10 cellular contexts compared by ENCODE assay signal in the genomic region with DNA sequence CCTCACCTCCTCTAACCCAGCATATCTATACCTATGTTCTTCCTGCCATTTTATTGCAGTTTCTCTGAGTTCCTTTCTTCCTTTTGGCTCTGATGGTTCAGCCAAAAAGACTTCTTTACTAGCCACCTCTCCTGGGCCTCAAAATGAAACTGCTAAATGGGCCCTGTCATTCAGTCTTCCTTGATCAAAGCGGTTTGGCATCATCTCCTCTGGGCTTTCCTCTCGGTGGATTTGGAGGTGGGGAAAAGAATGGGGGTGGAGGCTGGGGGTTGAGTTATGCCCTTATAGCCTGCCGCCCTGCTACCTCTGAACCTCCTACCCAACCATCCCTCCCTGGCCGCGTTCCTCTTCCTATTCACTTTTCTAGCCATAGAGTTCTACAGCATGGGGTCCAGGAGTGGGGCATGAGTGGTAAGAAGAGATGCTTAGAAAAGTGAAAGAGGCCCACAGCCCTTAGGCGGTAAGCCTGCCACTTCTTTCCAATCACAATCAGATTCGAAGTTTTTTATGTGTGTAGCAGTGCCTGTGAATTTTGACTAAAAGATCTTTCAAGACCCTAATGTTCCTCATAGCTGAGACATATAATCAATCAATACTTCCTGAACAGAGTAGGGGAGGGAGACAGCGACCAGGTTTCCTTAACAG. TPM values are rescaled to one million over a fixed set of nuclear protein-coding genes. Genes with fewer than 3 reads are reported as not detected.
DNase-seq lines count a peak whose midpoint lies in the region; TF ChIP-seq lines count a peak whose summit lies in the region.
"Had no signal": no experiment of that assay in that cellular context is flagged by ENCODE, and none has a peak within 500 bp of the region (broad histone marks: within the 10 kb centered on the region; RNA-seq: fewer than 3 reads in every experiment).

No MANE protein-coding gene starts in this region.

- no peaks in the 10 kb centered on the region for H3K9me3 ChIP-seq in SJSA1 (replicated peaks)
- no peaks in the 10 kb centered on the region for H3K9me3 ChIP-seq in prostate gland
- H3K9me3 ChIP-seq: neutrophil had no signal

- peak; percentile 59 for DNase-seq in EL
- DNase-seq in SJSA1 (ENCODE audit: low read depth in 1 of 2, low spot score in 2 of 2) = no peak
- DNase-seq in fibroblast of pulmonary artery (ENCODE audit: low read depth) = no peak
- no peak for DNase-seq in prostate gland (ENCODE audit: low spot score)
- no peak for DNase-seq in H4 (ENCODE audit: low spot score)
- no peak for DNase-seq in activated CD4-positive, CD25-positive, alpha-beta regulatory T cell treated with anti-CD3 and anti-CD28 coated beads, Interleukin-2, amount 50 U/mL, for 72 hours
- DNase-seq in UCSD-AML1 (lab: John Stamatoyannopoulos, UW; ENCODE audit: unreplicated experiment) = no peak
- no peak for DNase-seq in NCI-H2227 (lab: John Stamatoyannopoulos, UW; ENCODE audit: unreplicated experiment)
- DNase-seq: NCI-H1105 had no signal

- H3K4me3 ChIP-seq in SJSA1 = peak overlapping the region; percentile 87
- H3K4me3 ChIP-seq in fibroblast of pulmonary artery (replicated peaks; ENCODE audit: low read depth, low read length) = peak overlapping the region; percentile 81
- H3K4me3 ChIP-seq in prostate gland = peak overlapping the region; percentile 57 to 62

- 35% methylated on average over 8 of the region's 8 CpGs for WGBS in prostate gland

- no peak for TF ChIP-seq POLR2A in prostate gland (IDR thresholded peaks at IDR 0.05)

- TF ChIP-seq CTCF in fibroblast of pulmonary artery (IDR thresholded peaks at IDR 0.05; ENCODE audit: low read length, missing control alignments) = no peak
- no peak for TF ChIP-seq CTCF in prostate gland (IDR thresholded peaks at IDR 0.05)

- H3K27ac ChIP-seq in SJSA1 (peak overlapping the region; percentile 86), prostate gland (peak overlapping the region; percentile 76 to 86)
- H3K27ac ChIP-seq: neutrophil had no signal

- no peaks in the 10 kb centered on the region for H3K27me3 ChIP-seq in SJSA1 (replicated peaks)
- no peaks in the 10 kb centered on the region for H3K27me3 ChIP-seq in prostate gland (replicated peaks; ENCODE audit: insufficient read depth)

- peaks cover 69% of the 10 kb centered on the region for H3K36me3 ChIP-seq in SJSA1
- H3K36me3 ChIP-seq in prostate gland = no peaks in the 10 kb centered on the region
- H3K36me3 ChIP-seq: neutrophil had no signal

- intact Hi-C loops in prostate gland (cut with DNase I) = loop anchor here (5.0 kb wide), 1 partner anchor 108 kb away; the partner anchor contains the start of gene LRP10

- H3K4me1 ChIP-seq in SJSA1 (replicated peaks) = peaks cover 59% of the 10 kb centered on the region
- peaks cover 4% of the 10 kb centered on the region for H3K4me1 ChIP-seq in prostate gland (replicated peaks)

RNA-seq across cellular contexts. Expression of gene AJUBA, which starts 2.5 kb away (rescaled TPM):
- 116 and 125 TPM in 2 replicates for total RNA-seq in SJSA1 (2014; rRNA removed; shearing (Covaris generic))
- total RNA-seq in prostate gland = 10 to 100 TPM; 21.0 to 27.9 TPM
- 24.7 and 25.9 TPM in 2 replicates for total RNA-seq in H4 (2014; rRNA removed; shearing (Covaris generic))

RNA-seq across cellular contexts. Expression of gene HAUS4, which starts 23.0 kb away (rescaled TPM):
- 37.3 and 39.5 TPM in 2 replicates for total RNA-seq in SJSA1 (2014; rRNA removed; shearing (Covaris generic))
- total RNA-seq in prostate gland = 10 to 100 TPM; 39.8 to 53.3 TPM
- total RNA-seq in H4 (2014; rRNA removed; shearing (Covaris generic)) = 70.7 and 104 TPM in 2 replicates

RNA-seq across cellular contexts. Expression of gene C14orf93, which starts 30.1 kb away (rescaled TPM):
- total RNA-seq in SJSA1 (2014; rRNA removed; shearing (Covaris generic)) = 3.2 and 6.5 TPM in 2 replicates
- total RNA-seq in prostate gland = 10 to 100 TPM; 15.1 to 17.6 TPM
- total RNA-seq in H4 (2014; rRNA removed; shearing (Covaris generic)) = 6.9 and 15.1 TPM in 2 replicates

RNA-seq across cellular contexts. Expression of gene PRMT5, which starts 50.7 kb away (rescaled TPM):
- total RNA-seq in SJSA1 (2014; rRNA removed; shearing (Covaris generic)) = 43.9 and 67.8 TPM in 2 replicates
- total RNA-seq in prostate gland = 10 to 100 TPM; 65.0 to 71.0 TPM
- 60.1 and 76.9 TPM in 2 replicates for total RNA-seq in H4 (2014; rRNA removed; shearing (Covaris generic))

RNA-seq across cellular contexts. Expression of gene PSMB5, which starts 54.8 kb away (rescaled TPM):
- 226 and 255 TPM in 2 replicates for total RNA-seq in SJSA1 (2014; rRNA removed; shearing (Covaris generic))
- 100 to 1,000 TPM; 124 to 152 TPM for total RNA-seq in prostate gland
- total RNA-seq in H4 (2014; rRNA removed; shearing (Covaris generic)) = 444 and 478 TPM in 2 replicates
